ENCODE assay signal across 13 cellular contexts in genomic region chr5:151174612-151175101, GRCh38. TPM values are rescaled to one million over a fixed set of nuclear protein-coding genes. Genes with fewer than 3 reads are reported as not detected.
DNase-seq lines count a peak whose midpoint lies in the region; ATAC-seq and TF ChIP-seq lines count a peak whose summit lies in the region.
"Had no signal": no experiment of that assay in that cellular context is flagged by ENCODE, and none has a peak within 500 bp of the region (broad histone marks: within the 10 kb centered on the region; RNA-seq: fewer than 3 reads in every experiment).

No MANE protein-coding gene starts in this region.

- H3K4me1 ChIP-seq in MM.1S (ENCODE audit: low read length) = no peaks in the 10 kb centered on the region

- H3K4me2 ChIP-seq in MM.1S (ENCODE audit: low read depth, low read length) = no peak overlapping the region

- H3K9me3 ChIP-seq in MM.1S (replicated peaks; ENCODE audit: insufficient read depth, low read length) = no peaks in the 10 kb centered on the region

- H3K27ac ChIP-seq in MM.1S (ENCODE audit: low read length) = no peak overlapping the region

- no peak overlapping the region for H3K4me3 Mint-ChIP-seq in glutamatergic neuron (ENCODE audit: unreplicated experiment)

- H4K20me1 ChIP-seq in MM.1S (ENCODE audit: insufficient read depth, low read length) = no peaks in the 10 kb centered on the region

- peaks cover 2% of the 10 kb centered on the region for H3K27me3 Mint-ChIP-seq in glutamatergic neuron (ENCODE audit: unreplicated experiment)
- H3K27me3 Mint-ChIP-seq: CD4-positive, alpha-beta memory T cell had no signal

- no peak overlapping the region for H3K27ac Mint-ChIP-seq in glutamatergic neuron (ENCODE audit: unreplicated experiment)

- peak; percentile 39 for ATAC-seq in sciatic nerve
- ATAC-seq in GM19035 (IDR thresholded peaks at IDR 0.05; ENCODE audit: unreplicated experiment) = no peak

- H3K9me2 ChIP-seq in MM.1S (replicated peaks; ENCODE audit: insufficient read depth, low read length) = no peaks in the 10 kb centered on the region

- peaks cover 4% of the 10 kb centered on the region for H3K9me3 Mint-ChIP-seq in glutamatergic neuron (ENCODE audit: unreplicated experiment)

- no peaks in the 10 kb centered on the region for H3K36me3 ChIP-seq in MM.1S (replicated peaks; ENCODE audit: insufficient read depth, low read length)

- H3K4me3 ChIP-seq in MM.1S (ENCODE audit: low read length) = no peak overlapping the region

- H3K9ac ChIP-seq in MM.1S (ENCODE audit: low read length) = no peak overlapping the region

- intact Hi-C loops in sciatic nerve (cut with DNase I) = no loop called here

- TF ChIP-seq CTCF in glutamatergic neuron (IDR thresholded peaks at IDR 0.05; ENCODE audit: partially characterized antibody, unreplicated experiment) (no peak), MM.1S (IDR thresholded peaks at IDR 0.05; ENCODE audit: low read length) (no peak)

- no peaks in the 10 kb centered on the region for H3K36me3 Mint-ChIP-seq in glutamatergic neuron (ENCODE audit: unreplicated experiment)

- no peaks in the 10 kb centered on the region for H3K79me2 ChIP-seq in MM.1S (ENCODE audit: low read length)

- DNase-seq in D341Med (ENCODE audit: low spot score) (peak; percentile 55), NCI-H2171 treated with DMSO at 0.1 percent for 48 hours (lab: John Stamatoyannopoulos, UW) (peak; percentile 83), glutamatergic neuron (peak; percentile 59), sciatic nerve (ENCODE audit: low spot score) (no peak), KG1 (lab: John Stamatoyannopoulos, UW) (no peak), NCI-H2029 (lab: John Stamatoyannopoulos, UW) (no peak), MM.1S (no peak)
- DNase-seq: amniotic stem cell; CD4-positive, alpha-beta memory T cell; MV-4-11; NK-92 treated with Interleukin-12 subunit alpha and Interleukin-12 subunit beta, amount 100 ng/mL, for 24 hours; stimulated activated naive CD4-positive, alpha-beta T cell had no signal

- H3K27me3 ChIP-seq in MM.1S (replicated peaks; ENCODE audit: insufficient read depth, low read length) = no peaks in the 10 kb centered on the region

- H3F3A ChIP-seq in MM.1S (ENCODE audit: insufficient read depth, low read length) = no peaks in the 10 kb centered on the region

- peaks cover 2% of the 10 kb centered on the region for H3K4me1 Mint-ChIP-seq in glutamatergic neuron (ENCODE audit: low read depth, unreplicated experiment)

- H2AFZ ChIP-seq in MM.1S (ENCODE audit: low read length) = no peak overlapping the region

RNA-seq across cellular contexts. Expression of gene ANXA6, which starts 17.1 kb away (rescaled TPM):
- total RNA-seq in glutamatergic neuron (ENCODE audit: unreplicated experiment) (143 TPM), sciatic nerve (211 TPM)

RNA-seq across cellular contexts. Expression of gene CCDC69, which starts 49.2 kb away (rescaled TPM):
- 2.0 TPM for total RNA-seq in glutamatergic neuron (ENCODE audit: unreplicated experiment)
- 45.8 TPM for total RNA-seq in sciatic nerve

Comparison
In these comparisons a context has a peak if more than half of its experiments do, and no peak if none do; other contexts are left out.
1. DNase-seq: peak in D341Med (single experiment), NCI-H2171 treated with DMSO at 0.1 percent for 48 hours (single experiment) and glutamatergic neuron (single experiment); none in sciatic nerve (single experiment), KG1 (single experiment), NCI-H2029 (single experiment) and MM.1S (single experiment).
2. RNA of gene CCDC69, which starts 49.2 kb away (total RNA-seq): 45.8 TPM in sciatic nerve (single experiment); 2.0 TPM in glutamatergic neuron (single experiment); every median in the first group is over 10 times any median in the second.